ENCODE assay signal across 1 cellular context in the genomic region with DNA sequence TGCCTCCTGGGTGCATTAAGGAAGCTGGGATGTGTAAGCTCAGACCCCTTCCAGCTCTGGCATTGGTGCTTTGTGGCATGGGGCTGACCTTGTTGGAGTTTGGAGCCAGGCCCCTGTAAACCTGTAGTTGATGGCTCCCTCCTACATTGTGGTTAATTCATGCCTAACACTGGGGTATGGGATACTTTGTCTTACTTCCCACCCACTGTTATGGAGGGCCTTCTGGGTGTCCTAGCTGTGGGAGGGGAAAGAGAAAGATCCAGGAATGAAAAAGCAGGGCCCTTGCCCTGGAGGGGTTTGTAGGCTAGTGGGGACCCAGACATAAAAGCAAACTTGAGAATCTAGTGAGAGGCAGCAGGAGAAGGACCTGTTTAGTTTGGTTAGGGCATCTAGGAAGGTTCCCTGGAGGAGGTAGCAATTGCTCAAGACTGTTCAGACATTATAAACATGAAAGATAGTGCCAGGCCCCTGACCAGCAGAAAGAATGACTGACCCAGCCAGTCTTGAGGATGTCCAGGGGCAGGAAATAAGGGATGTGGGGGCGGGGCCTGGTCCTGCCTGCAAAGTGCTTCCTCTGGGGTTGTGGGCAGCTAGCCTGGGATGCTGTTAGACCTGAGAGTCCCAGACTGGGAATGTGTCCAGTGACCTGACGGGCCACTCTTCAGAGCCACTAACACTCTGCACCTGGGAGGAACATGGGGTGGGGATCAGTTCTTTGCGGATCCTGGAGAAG.
TF ChIP-seq lines count a peak whose summit lies in the region.

No MANE protein-coding gene starts in this region.

TF ChIP-seq in SK-N-SH, 30 proteins besides CTCF, POLR2A, EP300 and RAD21 (continued from another document):
- TF ChIP-seq, protein P1, sequence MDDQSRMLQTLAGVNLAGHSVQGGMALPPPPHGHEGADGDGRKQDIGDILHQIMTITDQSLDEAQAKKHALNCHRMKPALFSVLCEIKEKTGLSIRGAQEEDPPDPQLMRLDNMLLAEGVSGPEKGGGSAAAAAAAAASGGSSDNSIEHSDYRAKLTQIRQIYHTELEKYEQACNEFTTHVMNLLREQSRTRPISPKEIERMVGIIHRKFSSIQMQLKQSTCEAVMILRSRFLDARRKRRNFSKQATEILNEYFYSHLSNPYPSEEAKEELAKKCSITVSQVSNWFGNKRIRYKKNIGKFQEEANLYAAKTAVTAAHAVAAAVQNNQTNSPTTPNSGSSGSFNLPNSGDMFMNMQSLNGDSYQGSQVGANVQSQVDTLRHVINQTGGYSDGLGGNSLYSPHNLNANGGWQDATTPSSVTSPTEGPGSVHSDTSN (IDR thresholded peaks at IDR 0.05) = no peak
- TF ChIP-seq REST (IDR thresholded peaks at IDR 0.05; ENCODE audit: low read depth, low read length) (no peak), TAF1 (IDR thresholded peaks at IDR 0.05; ENCODE audit: borderline replicate concordance, low read depth, low read length) (no peak), MAX (IDR thresholded peaks at IDR 0.05; ENCODE audit: low read depth) (no peak), RFX5 (IDR thresholded peaks at IDR 0.05; ENCODE audit: low read length) (no peak), NRF1 (IDR thresholded peaks at IDR 0.05; ENCODE audit: low read depth, low read length) (no peak), MEF2A (IDR thresholded peaks at IDR 0.05; ENCODE audit: borderline replicate concordance, low read depth) (no peak), EZH2phosphoT487 (IDR thresholded peaks at IDR 0.05; ENCODE audit: borderline replicate concordance, low read depth) (no peak)
